ENCODE assay signal across 3 cellular contexts in genomic region chr2:161556440-161556839, GRCh38.
TF ChIP-seq lines count a peak whose summit lies in the region.

No MANE protein-coding gene starts in this region.

TF ChIP-seq in SK-N-SH, 30 proteins besides CTCF, POLR2A, EP300 and RAD21:
- TF ChIP-seq, protein P1, sequence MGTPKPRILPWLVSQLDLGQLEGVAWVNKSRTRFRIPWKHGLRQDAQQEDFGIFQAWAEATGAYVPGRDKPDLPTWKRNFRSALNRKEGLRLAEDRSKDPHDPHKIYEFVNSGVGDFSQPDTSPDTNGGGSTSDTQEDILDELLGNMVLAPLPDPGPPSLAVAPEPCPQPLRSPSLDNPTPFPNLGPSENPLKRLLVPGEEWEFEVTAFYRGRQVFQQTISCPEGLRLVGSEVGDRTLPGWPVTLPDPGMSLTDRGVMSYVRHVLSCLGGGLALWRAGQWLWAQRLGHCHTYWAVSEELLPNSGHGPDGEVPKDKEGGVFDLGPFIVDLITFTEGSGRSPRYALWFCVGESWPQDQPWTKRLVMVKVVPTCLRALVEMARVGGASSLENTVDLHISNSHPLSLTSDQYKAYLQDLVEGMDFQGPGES (IDR thresholded peaks at IDR 0.05; ENCODE audit: low read depth, low read length) = no peak
- TF ChIP-seq GATA2 (CRISPR knock-in tag; IDR thresholded peaks at IDR 0.05) (no peak), RCOR1 (IDR thresholded peaks at IDR 0.05; ENCODE audit: low read length) (no peak), EZH2phosphoT487 (IDR thresholded peaks at IDR 0.05; ENCODE audit: borderline replicate concordance, low read depth) (no peak), MEF2A (IDR thresholded peaks at IDR 0.05; ENCODE audit: borderline replicate concordance, low read depth) (no peak), PBX3 (IDR thresholded peaks at IDR 0.05) (no peak)
- TF ChIP-seq, protein P2, sequence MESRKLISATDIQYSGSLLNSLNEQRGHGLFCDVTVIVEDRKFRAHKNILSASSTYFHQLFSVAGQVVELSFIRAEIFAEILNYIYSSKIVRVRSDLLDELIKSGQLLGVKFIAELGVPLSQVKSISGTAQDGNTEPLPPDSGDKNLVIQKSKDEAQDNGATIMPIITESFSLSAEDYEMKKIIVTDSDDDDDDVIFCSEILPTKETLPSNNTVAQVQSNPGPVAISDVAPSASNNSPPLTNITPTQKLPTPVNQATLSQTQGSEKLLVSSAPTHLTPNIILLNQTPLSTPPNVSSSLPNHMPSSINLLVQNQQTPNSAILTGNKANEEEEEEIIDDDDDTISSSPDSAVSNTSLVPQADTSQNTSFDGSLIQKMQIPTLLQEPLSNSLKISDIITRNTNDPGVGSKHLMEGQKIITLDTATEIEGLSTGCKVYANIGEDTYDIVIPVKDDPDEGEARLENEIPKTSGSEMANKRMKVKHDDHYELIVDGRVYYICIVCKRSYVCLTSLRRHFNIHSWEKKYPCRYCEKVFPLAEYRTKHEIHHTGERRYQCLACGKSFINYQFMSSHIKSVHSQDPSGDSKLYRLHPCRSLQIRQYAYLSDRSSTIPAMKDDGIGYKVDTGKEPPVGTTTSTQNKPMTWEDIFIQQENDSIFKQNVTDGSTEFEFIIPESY (IDR thresholded peaks at IDR 0.05; ENCODE audit: borderline replicate concordance, low read depth) = no peak

TF ChIP-seq in SK-N-SH treated with all-trans-retinoic acid at 6 μM for 48 hours, 23 proteins besides CTCF, POLR2A, EP300 and RAD21:
- TF ChIP-seq TOX (CRISPR knock-in tag; IDR thresholded peaks at IDR 0.05; ENCODE audit: borderline replicate concordance) (no peak), ZNF8 (CRISPR knock-in tag; IDR thresholded peaks at IDR 0.05) (no peak), ESRRG (CRISPR knock-in tag; IDR thresholded peaks at IDR 0.05) (no peak), CSRNP3 (CRISPR knock-in tag; IDR thresholded peaks at IDR 0.05) (no peak), OSR1 (CRISPR knock-in tag; IDR thresholded peaks at IDR 0.05) (no peak), ZC3H10 (CRISPR knock-in tag; IDR thresholded peaks at IDR 0.05) (no peak), ZNF70 (CRISPR knock-in tag; IDR thresholded peaks at IDR 0.05) (no peak), CREB5 (CRISPR knock-in tag; IDR thresholded peaks at IDR 0.05; ENCODE audit: low read depth) (no peak), ARNTL (CRISPR knock-in tag; IDR thresholded peaks at IDR 0.05; ENCODE audit: borderline replicate concordance, low read depth) (no peak), GLIS3 (CRISPR knock-in tag; IDR thresholded peaks at IDR 0.05) (no peak), ZFP30 (CRISPR knock-in tag; IDR thresholded peaks at IDR 0.05) (no peak), ZFP3 (CRISPR knock-in tag; IDR thresholded peaks at IDR 0.05) (no peak), ISL1 (CRISPR knock-in tag; IDR thresholded peaks at IDR 0.05) (no peak), CSDC2 (CRISPR knock-in tag; IDR thresholded peaks at IDR 0.05) (no peak), PPARA (CRISPR knock-in tag; IDR thresholded peaks at IDR 0.05; ENCODE audit: borderline replicate concordance) (no peak), RARB (CRISPR knock-in tag; IDR thresholded peaks at IDR 0.05) (no peak), TCF4 (CRISPR knock-in tag; IDR thresholded peaks at IDR 0.05; ENCODE audit: borderline replicate concordance) (no peak)
- TF ChIP-seq, protein P3, sequence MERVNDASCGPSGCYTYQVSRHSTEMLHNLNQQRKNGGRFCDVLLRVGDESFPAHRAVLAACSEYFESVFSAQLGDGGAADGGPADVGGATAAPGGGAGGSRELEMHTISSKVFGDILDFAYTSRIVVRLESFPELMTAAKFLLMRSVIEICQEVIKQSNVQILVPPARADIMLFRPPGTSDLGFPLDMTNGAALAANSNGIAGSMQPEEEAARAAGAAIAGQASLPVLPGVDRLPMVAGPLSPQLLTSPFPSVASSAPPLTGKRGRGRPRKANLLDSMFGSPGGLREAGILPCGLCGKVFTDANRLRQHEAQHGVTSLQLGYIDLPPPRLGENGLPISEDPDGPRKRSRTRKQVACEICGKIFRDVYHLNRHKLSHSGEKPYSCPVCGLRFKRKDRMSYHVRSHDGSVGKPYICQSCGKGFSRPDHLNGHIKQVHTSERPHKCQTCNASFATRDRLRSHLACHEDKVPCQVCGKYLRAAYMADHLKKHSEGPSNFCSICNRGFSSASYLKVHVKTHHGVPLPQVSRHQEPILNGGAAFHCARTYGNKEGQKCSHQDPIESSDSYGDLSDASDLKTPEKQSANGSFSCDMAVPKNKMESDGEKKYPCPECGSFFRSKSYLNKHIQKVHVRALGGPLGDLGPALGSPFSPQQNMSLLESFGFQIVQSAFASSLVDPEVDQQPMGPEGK (CRISPR knock-in tag; IDR thresholded peaks at IDR 0.05; ENCODE audit: borderline replicate concordance) = no peak
- TF ChIP-seq, protein P4, sequence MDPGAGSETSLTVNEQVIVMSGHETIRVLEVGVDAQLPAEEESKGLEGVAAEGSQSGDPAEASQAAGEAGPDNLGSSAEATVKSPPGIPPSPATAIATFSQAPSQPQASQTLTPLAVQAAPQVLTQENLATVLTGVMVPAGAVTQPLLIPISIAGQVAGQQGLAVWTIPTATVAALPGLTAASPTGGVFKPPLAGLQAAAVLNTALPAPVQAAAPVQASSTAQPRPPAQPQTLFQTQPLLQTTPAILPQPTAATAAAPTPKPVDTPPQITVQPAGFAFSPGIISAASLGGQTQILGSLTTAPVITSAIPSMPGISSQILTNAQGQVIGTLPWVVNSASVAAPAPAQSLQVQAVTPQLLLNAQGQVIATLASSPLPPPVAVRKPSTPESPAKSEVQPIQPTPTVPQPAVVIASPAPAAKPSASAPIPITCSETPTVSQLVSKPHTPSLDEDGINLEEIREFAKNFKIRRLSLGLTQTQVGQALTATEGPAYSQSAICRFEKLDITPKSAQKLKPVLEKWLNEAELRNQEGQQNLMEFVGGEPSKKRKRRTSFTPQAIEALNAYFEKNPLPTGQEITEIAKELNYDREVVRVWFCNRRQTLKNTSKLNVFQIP (CRISPR knock-in tag; IDR thresholded peaks at IDR 0.05; ENCODE audit: borderline replicate concordance, low read depth) = no peak

TF ChIP-seq in H1, 55 proteins besides CTCF, POLR2A, EP300 and RAD21:
- TF ChIP-seq GTF2F1 (IDR thresholded peaks at IDR 0.05; ENCODE audit: borderline replicate concordance, low read depth, low read length) (no peak), SUZ12 (IDR thresholded peaks at IDR 0.05; ENCODE audit: low read length) (no peak), RXRA (IDR thresholded peaks at IDR 0.05; ENCODE audit: insufficient read depth, low read depth, low read length) (no peak), CREB1 (IDR thresholded peaks at IDR 0.05) (no peak), POU5F1 (IDR thresholded peaks at IDR 0.05; ENCODE audit: low read depth, low read length) (no peak), KDM1A (IDR thresholded peaks at IDR 0.05; ENCODE audit: borderline replicate concordance, low read length) (no peak), NRF1 (IDR thresholded peaks at IDR 0.05; ENCODE audit: low read depth, low read length) (no peak)
